ENCODE assay signal across 1 cellular context in the genomic region with DNA sequence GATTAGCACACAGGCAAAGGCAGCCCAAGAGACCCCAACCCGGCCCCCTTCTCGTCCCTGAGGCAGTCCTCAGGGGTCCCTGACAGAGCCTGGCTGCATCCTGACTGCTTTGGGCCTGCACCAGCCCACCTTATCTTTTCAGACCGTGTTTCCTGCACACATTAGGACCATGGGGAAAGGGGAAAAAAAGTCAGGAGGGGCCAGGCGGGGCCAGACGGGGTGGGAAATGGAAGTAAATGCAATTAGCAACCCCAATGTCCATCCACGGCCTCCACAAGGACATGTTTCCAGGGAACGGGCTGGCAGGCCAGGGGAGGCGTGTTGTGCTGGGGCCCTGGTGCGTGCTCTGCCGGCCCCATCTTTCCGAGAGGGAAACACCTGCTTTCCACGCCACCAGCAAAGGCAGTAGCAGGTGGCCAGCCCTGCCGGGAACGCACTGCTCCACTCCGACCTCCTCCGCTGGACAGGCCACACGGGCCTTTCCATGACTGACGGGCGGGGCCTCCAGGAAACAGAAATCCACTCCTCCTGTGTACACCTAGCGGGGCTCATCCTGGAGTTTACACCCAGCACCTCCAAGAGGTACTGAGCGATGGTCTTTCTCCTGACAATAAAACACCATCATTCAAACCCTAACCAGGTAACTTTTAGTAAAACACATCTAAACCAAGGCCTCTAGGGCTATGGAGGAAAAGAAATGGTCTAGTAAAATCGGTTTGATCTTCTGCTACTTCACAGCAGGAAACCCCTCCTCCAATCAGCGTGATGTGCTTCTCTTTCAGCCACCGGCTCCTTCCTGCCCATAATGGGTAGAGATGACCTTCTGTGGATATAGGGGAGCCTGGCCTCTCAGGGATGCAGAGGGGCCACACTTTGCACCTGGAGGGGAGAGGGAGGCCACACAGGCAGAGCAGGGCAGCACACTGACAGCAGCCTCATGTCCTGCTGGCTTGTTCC.
TF ChIP-seq lines count a peak whose summit lies in the region.

No MANE protein-coding gene starts in this region.

TF ChIP-seq in HCT116, 20 proteins besides CTCF, POLR2A, EP300 and RAD21:
- no peak for TF ChIP-seq ELF1 (IDR thresholded peaks at IDR 0.05; ENCODE audit: borderline replicate concordance, low read depth)
- no peak for TF ChIP-seq ZNF274 (IDR thresholded peaks at IDR 0.05; ENCODE audit: low read depth, low read length)
- TF ChIP-seq EZH2 (IDR thresholded peaks at IDR 0.05): no peak
- TF ChIP-seq YY1 (IDR thresholded peaks at IDR 0.05; ENCODE audit: extremely low read depth, insufficient replicate concordance, low read depth, low read length): no peak
- TF ChIP-seq TCF7L2 (IDR thresholded peaks at IDR 0.05; ENCODE audit: borderline replicate concordance, extremely low read depth, insufficient read depth, insufficient read length): no peak
- TF ChIP-seq SIN3A (IDR thresholded peaks at IDR 0.05; ENCODE audit: low read depth): no peak
- no peak for TF ChIP-seq CBX3 (IDR thresholded peaks at IDR 0.05; ENCODE audit: low read depth)
- no peak for TF ChIP-seq FOSL1 (IDR thresholded peaks at IDR 0.05; ENCODE audit: low read depth)
- TF ChIP-seq, protein P1, sequence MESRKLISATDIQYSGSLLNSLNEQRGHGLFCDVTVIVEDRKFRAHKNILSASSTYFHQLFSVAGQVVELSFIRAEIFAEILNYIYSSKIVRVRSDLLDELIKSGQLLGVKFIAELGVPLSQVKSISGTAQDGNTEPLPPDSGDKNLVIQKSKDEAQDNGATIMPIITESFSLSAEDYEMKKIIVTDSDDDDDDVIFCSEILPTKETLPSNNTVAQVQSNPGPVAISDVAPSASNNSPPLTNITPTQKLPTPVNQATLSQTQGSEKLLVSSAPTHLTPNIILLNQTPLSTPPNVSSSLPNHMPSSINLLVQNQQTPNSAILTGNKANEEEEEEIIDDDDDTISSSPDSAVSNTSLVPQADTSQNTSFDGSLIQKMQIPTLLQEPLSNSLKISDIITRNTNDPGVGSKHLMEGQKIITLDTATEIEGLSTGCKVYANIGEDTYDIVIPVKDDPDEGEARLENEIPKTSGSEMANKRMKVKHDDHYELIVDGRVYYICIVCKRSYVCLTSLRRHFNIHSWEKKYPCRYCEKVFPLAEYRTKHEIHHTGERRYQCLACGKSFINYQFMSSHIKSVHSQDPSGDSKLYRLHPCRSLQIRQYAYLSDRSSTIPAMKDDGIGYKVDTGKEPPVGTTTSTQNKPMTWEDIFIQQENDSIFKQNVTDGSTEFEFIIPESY (IDR thresholded peaks at IDR 0.05; ENCODE audit: extremely low read depth, insufficient replicate concordance, low read length): no peak
- TF ChIP-seq EGR1 (IDR thresholded peaks at IDR 0.05; ENCODE audit: low read depth): no peak
- TF ChIP-seq, protein P2, sequence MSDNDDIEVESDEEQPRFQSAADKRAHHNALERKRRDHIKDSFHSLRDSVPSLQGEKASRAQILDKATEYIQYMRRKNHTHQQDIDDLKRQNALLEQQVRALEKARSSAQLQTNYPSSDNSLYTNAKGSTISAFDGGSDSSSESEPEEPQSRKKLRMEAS (IDR thresholded peaks at IDR 0.05): no peak
- no peak for TF ChIP-seq CEBPB (IDR thresholded peaks at IDR 0.05; ENCODE audit: low read depth)
- TF ChIP-seq JUND (IDR thresholded peaks at IDR 0.05): no peak
- TF ChIP-seq SP1 (IDR thresholded peaks at IDR 0.05; ENCODE audit: low read depth): no peak
- no peak for TF ChIP-seq SRF (IDR thresholded peaks at IDR 0.05; ENCODE audit: low read depth)
- TF ChIP-seq, protein P3, sequence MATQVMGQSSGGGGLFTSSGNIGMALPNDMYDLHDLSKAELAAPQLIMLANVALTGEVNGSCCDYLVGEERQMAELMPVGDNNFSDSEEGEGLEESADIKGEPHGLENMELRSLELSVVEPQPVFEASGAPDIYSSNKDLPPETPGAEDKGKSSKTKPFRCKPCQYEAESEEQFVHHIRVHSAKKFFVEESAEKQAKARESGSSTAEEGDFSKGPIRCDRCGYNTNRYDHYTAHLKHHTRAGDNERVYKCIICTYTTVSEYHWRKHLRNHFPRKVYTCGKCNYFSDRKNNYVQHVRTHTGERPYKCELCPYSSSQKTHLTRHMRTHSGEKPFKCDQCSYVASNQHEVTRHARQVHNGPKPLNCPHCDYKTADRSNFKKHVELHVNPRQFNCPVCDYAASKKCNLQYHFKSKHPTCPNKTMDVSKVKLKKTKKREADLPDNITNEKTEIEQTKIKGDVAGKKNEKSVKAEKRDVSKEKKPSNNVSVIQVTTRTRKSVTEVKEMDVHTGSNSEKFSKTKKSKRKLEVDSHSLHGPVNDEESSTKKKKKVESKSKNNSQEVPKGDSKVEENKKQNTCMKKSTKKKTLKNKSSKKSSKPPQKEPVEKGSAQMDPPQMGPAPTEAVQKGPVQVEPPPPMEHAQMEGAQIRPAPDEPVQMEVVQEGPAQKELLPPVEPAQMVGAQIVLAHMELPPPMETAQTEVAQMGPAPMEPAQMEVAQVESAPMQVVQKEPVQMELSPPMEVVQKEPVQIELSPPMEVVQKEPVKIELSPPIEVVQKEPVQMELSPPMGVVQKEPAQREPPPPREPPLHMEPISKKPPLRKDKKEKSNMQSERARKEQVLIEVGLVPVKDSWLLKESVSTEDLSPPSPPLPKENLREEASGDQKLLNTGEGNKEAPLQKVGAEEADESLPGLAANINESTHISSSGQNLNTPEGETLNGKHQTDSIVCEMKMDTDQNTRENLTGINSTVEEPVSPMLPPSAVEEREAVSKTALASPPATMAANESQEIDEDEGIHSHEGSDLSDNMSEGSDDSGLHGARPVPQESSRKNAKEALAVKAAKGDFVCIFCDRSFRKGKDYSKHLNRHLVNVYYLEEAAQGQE (IDR thresholded peaks at IDR 0.05; ENCODE audit: low read depth): no peak
- TF ChIP-seq POLR2AphosphoS5 (IDR thresholded peaks at IDR 0.05; ENCODE audit: low read depth, low read length): no peak
TF ChIP-seq in HCT116: peak in this region for 0.
